8 cellular contexts compared by ENCODE assay signal in genomic region chr19:4969292-4969771, GRCh38. TPM values are rescaled to one million over a fixed set of nuclear protein-coding genes. Genes with fewer than 3 reads are reported as not detected.
DNase-seq lines count a peak whose midpoint lies in the region; ATAC-seq, FAIRE-seq and TF ChIP-seq lines count a peak whose summit lies in the region.

No MANE protein-coding gene starts in this region.

- intact Hi-C loops in activated naive CD4-positive, alpha-beta T cell treated with anti-CD3 and anti-CD28 coated beads for 36 hours (cut with micrococcal nuclease) = no loop called here
- intact Hi-C loops in activated T-helper 2 cell treated with anti-CD3 and anti-CD28 coated beads, Interferon-gamma antibody, Interleukin-2, Interleukin-4, amounts not matched to agents 10 μg/mL and 5 μg/mL and 100 μg/mL, durations not matched to agents 14 hours and 24 hours and 36 hours (cut with micrococcal nuclease) = loop anchor here (1.0 to 5.0 kb wide), 2 partner anchors 57 to 97 kb away; no protein-coding TSS in a partner anchor
- intact Hi-C loops in HepG2 (cut with micrococcal nuclease; ENCODE audit: unreplicated experiment) = no loop called here

- H3K4me1 ChIP-seq in HepG2 (ENCODE audit: insufficient read depth, low read length) (peaks cover 35% of the 10 kb centered on the region), tibial nerve (peaks cover 0 to 56% (median 31%) of the 10 kb centered on the region in 4 donors)

- TF ChIP-seq POLR2A in HepG2 (IDR thresholded peaks at IDR 0.05; ENCODE audit: insufficient read depth in 1 of 2, low read depth in 2 of 2, low read length in 2 of 2) (no peak), tibial nerve (IDR thresholded peaks at IDR 0.05) (no peak)

- peak overlapping the region; percentile 73; the same call in 1 of the 2 replicates for H3K9ac ChIP-seq in HepG2 (ENCODE audit: insufficient read depth, low read depth, low read length)

- ATAC-seq in HepG2 (no peak), HG03460 (IDR thresholded peaks at IDR 0.05; ENCODE audit: unreplicated experiment) (no peak), HG02938 (IDR thresholded peaks at IDR 0.05; ENCODE audit: unreplicated experiment) (no peak), HG03521 (IDR thresholded peaks at IDR 0.05; ENCODE audit: unreplicated experiment) (no peak)

- CTCF ChIA-PET in activated naive CD4-positive, alpha-beta T cell treated with anti-CD3 and anti-CD28 coated beads for 36 hours (lab: Charles Lee) = interaction anchor here (1.1 to 4.0 kb wide), 3 partner anchors 58 to 160 kb away, joined by 5 to 16 read pairs (median 6); no protein-coding TSS in a partner anchor
- CTCF ChIA-PET in HepG2 (lab: Yijun Ruan, JAX; ENCODE audit: low intra/inter-chr PET ratio, low total read pairs) = no interaction called here

- POLR2A ChIA-PET in HepG2 (lab: Yijun Ruan, JAX) = interaction anchor here (0.8 to 1.6 kb wide), 12 partner anchors 10 to 650 kb away, joined by 3 to 8 read pairs (median 4); partner anchors contain the start of genes FEM1A and PLIN3

- TF ChIP-seq RAD21 in HepG2 (CRISPR knock-in tag; IDR thresholded peaks at IDR 0.05) = no peak

- no peaks in the 10 kb centered on the region; a peak in 1 of 5 replicates for H3K27me3 ChIP-seq in HepG2 (ENCODE audit: control insufficient read depth in 1 of 2, insufficient read depth in 2 of 2, low read length in 2 of 2)
- H3K27me3 ChIP-seq in tibial nerve = no peaks in the 10 kb centered on the region

- H3K79me2 ChIP-seq in HepG2 (ENCODE audit: insufficient read depth, low read length) = peaks cover 41% of the 10 kb centered on the region

- H3K4me3 Mint-ChIP-seq in activated naive CD4-positive, alpha-beta T cell treated with anti-CD3 and anti-CD28 coated beads for 36 hours = peak overlapping the region; percentile 88
- H3K4me3 Mint-ChIP-seq in activated T-helper 2 cell treated with anti-CD3 and anti-CD28 coated beads, Interferon-gamma antibody, Interleukin-2, Interleukin-4, amounts not matched to agents 10 μg/mL and 5 μg/mL and 100 μg/mL, durations not matched to agents 14 hours and 24 hours and 36 hours (ENCODE audit: low read depth) = peak overlapping the region; percentile 96

- no peaks in the 10 kb centered on the region for H3K36me3 ChIP-seq in HepG2 (replicated peaks in 1 of 2; ENCODE audit: control insufficient read depth in 1 of 2, insufficient read depth in 2 of 2, low read length in 2 of 2)
- H3K36me3 ChIP-seq in tibial nerve = no peaks in the 10 kb centered on the region

- H2AFZ ChIP-seq in HepG2 (ENCODE audit: low read length) = no peak overlapping the region

- H3K36me3 Mint-ChIP-seq in activated naive CD4-positive, alpha-beta T cell treated with anti-CD3 and anti-CD28 coated beads for 36 hours (ENCODE audit: low read depth) = peaks cover 5% of the 10 kb centered on the region
- peaks cover 27% of the 10 kb centered on the region for H3K36me3 Mint-ChIP-seq in activated T-helper 2 cell treated with anti-CD3 and anti-CD28 coated beads, Interferon-gamma antibody, Interleukin-2, Interleukin-4, amounts not matched to agents 10 μg/mL and 5 μg/mL and 100 μg/mL, durations not matched to agents 14 hours and 24 hours and 36 hours (ENCODE audit: low read depth)

- H3K9me3 Mint-ChIP-seq in activated naive CD4-positive, alpha-beta T cell treated with anti-CD3 and anti-CD28 coated beads for 36 hours = no peaks in the 10 kb centered on the region
- H3K9me3 Mint-ChIP-seq in activated T-helper 2 cell treated with anti-CD3 and anti-CD28 coated beads, Interferon-gamma antibody, Interleukin-2, Interleukin-4, amounts not matched to agents 10 μg/mL and 5 μg/mL and 100 μg/mL, durations not matched to agents 14 hours and 24 hours and 36 hours = no peaks in the 10 kb centered on the region

- peak overlapping the region; percentile 97 for H3K4me2 ChIP-seq in HepG2 (ENCODE audit: low read depth, low read length)

- peaks cover 30% of the 10 kb centered on the region for H3K4me1 Mint-ChIP-seq in activated naive CD4-positive, alpha-beta T cell treated with anti-CD3 and anti-CD28 coated beads for 36 hours (ENCODE audit: low read depth)
- peaks cover 38% of the 10 kb centered on the region for H3K4me1 Mint-ChIP-seq in activated T-helper 2 cell treated with anti-CD3 and anti-CD28 coated beads, Interferon-gamma antibody, Interleukin-2, Interleukin-4, amounts not matched to agents 10 μg/mL and 5 μg/mL and 100 μg/mL, durations not matched to agents 14 hours and 24 hours and 36 hours (ENCODE audit: low read depth)

- no peak overlapping the region for H3K27ac Mint-ChIP-seq in activated naive CD4-positive, alpha-beta T cell treated with anti-CD3 and anti-CD28 coated beads for 36 hours
- H3K27ac Mint-ChIP-seq in activated T-helper 2 cell treated with anti-CD3 and anti-CD28 coated beads, Interferon-gamma antibody, Interleukin-2, Interleukin-4, amounts not matched to agents 10 μg/mL and 5 μg/mL and 100 μg/mL, durations not matched to agents 14 hours and 24 hours and 36 hours = peak overlapping the region; percentile 83

- H3K27me3 Mint-ChIP-seq in activated naive CD4-positive, alpha-beta T cell treated with anti-CD3 and anti-CD28 coated beads for 36 hours (ENCODE audit: low read depth) = no peaks in the 10 kb centered on the region
- H3K27me3 Mint-ChIP-seq in activated T-helper 2 cell treated with anti-CD3 and anti-CD28 coated beads, Interferon-gamma antibody, Interleukin-2, Interleukin-4, amounts not matched to agents 10 μg/mL and 5 μg/mL and 100 μg/mL, durations not matched to agents 14 hours and 24 hours and 36 hours (ENCODE audit: low read depth) = no peaks in the 10 kb centered on the region

- 3% methylated on average over 8 of the region's 54 CpGs for WGBS in HepG2 (ENCODE audit: low lambda C conversion rate)
- WGBS in tibial nerve, 2 donors = 0 to 2% methylated on average over 26 to 28 of the region's 54 CpGs

- no peak for TF ChIP-seq EP300 in HepG2 (IDR thresholded peaks at IDR 0.05; ENCODE audit: low read depth in 2 of 2, low read length in 2 of 2)
- TF ChIP-seq EP300 in HepG2 (CRISPR knock-in tag; IDR thresholded peaks at IDR 0.05; ENCODE audit: borderline replicate concordance) = no peak
- TF ChIP-seq EP300 in tibial nerve (IDR thresholded peaks at IDR 0.05) = no peak

- H3K4me3 ChIP-seq in HepG2 (replicated peaks in 1 of 3; ENCODE audit: insufficient read depth in 1 of 3, low read depth in 2 of 3, low read length in 3 of 3) (peak overlapping the region; percentile 73 to 93 (median 82)), tibial nerve (peak overlapping the region; percentile 49 to 78 (median 68))

- no peak for FAIRE-seq in HepG2 (lab: Jason Lieb, UNC)

- H3K9me3 ChIP-seq in HepG2 (ENCODE audit: low read length) = no peaks in the 10 kb centered on the region
- H3K9me3 ChIP-seq in tibial nerve = no peaks in the 10 kb centered on the region

- no peak for TF ChIP-seq CTCF in HepG2 (CRISPR knock-in tag; IDR thresholded peaks at IDR 0.05)
- TF ChIP-seq CTCF in tibial nerve (IDR thresholded peaks at IDR 0.05) = no peak

- in situ Hi-C loops in HepG2 (cut with HindIII; ENCODE audit: extremely low pct_ligation_motif_present, low pct_unique_long_range_greater_than_20kb) = no loop called here

- DNase-seq in activated naive CD4-positive, alpha-beta T cell treated with anti-CD3 and anti-CD28 coated beads for 36 hours = no peak
- DNase-seq in activated naive CD4-positive, alpha-beta T cell treated with Interleukin-2 at 50 U/mL for 16 hours = no peak
- no peak for DNase-seq in activated T-helper 2 cell treated with anti-CD3 and anti-CD28 coated beads, Interferon-gamma antibody, Interleukin-2, Interleukin-4, amounts not matched to agents 10 μg/mL and 5 μg/mL and 100 μg/mL, durations not matched to agents 14 hours and 24 hours and 36 hours (ENCODE audit: low spot score)
- DNase-seq in HepG2 (ENCODE audit: low spot score) (no peak), tibial nerve (ENCODE audit: low spot score in 2 of 2) (no peak)

- H4K20me1 ChIP-seq in HepG2 (ENCODE audit: insufficient read depth, low read length) = peaks cover 36% of the 10 kb centered on the region

- H3K27ac ChIP-seq in HepG2 (ENCODE audit: extremely low read length, insufficient read depth, low read length) (peak overlapping the region; percentile 45), tibial nerve (peak overlapping the region; percentile 60 to 84 (median 73))

- no TSS peak for BruUV-seq in HepG2 (replicated peaks; lab: Mats Ljungman, UMichigan)

TF ChIP-seq in HepG2, 621 proteins besides CTCF, POLR2A, EP300 and RAD21 (continues in another document):
- TF ChIP-seq SAFB2 (CRISPR knock-in tag; IDR thresholded peaks at IDR 0.05; ENCODE audit: borderline replicate concordance, low read depth) = no peak
- no peak for TF ChIP-seq SP1 (IDR thresholded peaks at IDR 0.05)
- no peak for TF ChIP-seq SP1 (CRISPR knock-in tag; IDR thresholded peaks at IDR 0.05)
- TF ChIP-seq KLF12 (CRISPR knock-in tag; IDR thresholded peaks at IDR 0.05; ENCODE audit: borderline replicate concordance) = no peak

RNA-seq across cellular contexts. Expression of gene KDM4B, which starts 0.4 kb away (rescaled TPM):
- 10 to 100 TPM; 10.5 to 12.7 TPM for total RNA-seq in activated naive CD4-positive, alpha-beta T cell treated with anti-CD3 and anti-CD28 coated beads for 36 hours
- 51.7 and 54.3 TPM in 2 replicates for total RNA-seq in activated T-helper 2 cell treated with anti-CD3 and anti-CD28 coated beads, Interferon-gamma antibody, Interleukin-2, Interleukin-4, amounts not matched to agents 10 μg/mL and 5 μg/mL and 100 μg/mL, durations not matched to agents 14 hours and 24 hours and 36 hours
- total RNA-seq in HepG2 (2016; rRNA removed; fragmentation: Illumina TruSeq; extraction: Trizol) = 4.4 and 4.9 TPM in 2 replicates
- total RNA-seq in HepG2 (2016; cell fraction: cytosol; rRNA removed; fragmentation: Illumina TruSeq; extraction: Trizol; ENCODE audit: low read depth) = 8.2 and 11.5 TPM in 2 replicates
- 3.5 and 4.9 TPM in 2 replicates for total RNA-seq in HepG2 (2016; cell fraction: insoluble cytoplasmic fraction; rRNA removed; fragmentation: Illumina TruSeq; extraction: Trizol)
- total RNA-seq in HepG2 (2016; cell fraction: membrane; rRNA removed; fragmentation: Illumina TruSeq; extraction: Trizol) = 3.1 and 3.8 TPM in 2 replicates
- 3.9 and 4.5 TPM in 2 replicates for total RNA-seq in HepG2 (2016; cell fraction: nucleus; rRNA removed; fragmentation: Illumina TruSeq; extraction: Trizol)
- 14.6 and 18.6 TPM in 2 replicates for polyA plus RNA-seq in HepG2 (2011; rRNA removed)
- polyA plus RNA-seq in HepG2 (2011; cell fraction: cytosol; rRNA removed) = 6.9 and 11.2 TPM in 2 replicates
- 33.5 and 43.5 TPM in 2 replicates for polyA plus RNA-seq in HepG2 (2011; cell fraction: nucleus; rRNA removed)
- 13.7 TPM in 2 replicates for polyA plus RNA-seq in HepG2 (2012)
- polyA plus RNA-seq in HepG2 (2016; cell fraction: cytosol; fragmentation: Illumina TruSeq; extraction: Trizol; ENCODE audit: low read depth) = 0.49 and 0.51 TPM in 2 replicates
- 4.1 and 5.2 TPM in 2 replicates for polyA plus RNA-seq in HepG2 (2016; cell fraction: insoluble cytoplasmic fraction; fragmentation: Illumina TruSeq; extraction: Trizol; ENCODE audit: low read depth)
- 0.86 and 1.2 TPM in 2 replicates for polyA plus RNA-seq in HepG2 (2016; cell fraction: membrane; fragmentation: Illumina TruSeq; extraction: Trizol; ENCODE audit: low read depth)
- 7.8 and 9.0 TPM in 2 replicates for polyA plus RNA-seq in HepG2 (2016; cell fraction: nucleus; fragmentation: Illumina TruSeq; extraction: Trizol; ENCODE audit: insufficient read depth, low read depth)
- polyA minus RNA-seq in HepG2 (2011; rRNA and poly(A)+ RNA removed; ENCODE audit: low replicate concordance) = 27.9 and 166 TPM in 2 replicates
- 29.8 and 30.8 TPM in 2 replicates for polyA minus RNA-seq in HepG2 (2011; cell fraction: cytosol; rRNA and poly(A)+ RNA removed)
- polyA minus RNA-seq in HepG2 (2011; cell fraction: nucleus; rRNA and poly(A)+ RNA removed) = 29.2 and 30.7 TPM in 2 replicates
- 10 to 100 TPM; 37.8 to 72.4 (median 57.2) TPM for total RNA-seq in tibial nerve
